In the genomic region with DNA sequence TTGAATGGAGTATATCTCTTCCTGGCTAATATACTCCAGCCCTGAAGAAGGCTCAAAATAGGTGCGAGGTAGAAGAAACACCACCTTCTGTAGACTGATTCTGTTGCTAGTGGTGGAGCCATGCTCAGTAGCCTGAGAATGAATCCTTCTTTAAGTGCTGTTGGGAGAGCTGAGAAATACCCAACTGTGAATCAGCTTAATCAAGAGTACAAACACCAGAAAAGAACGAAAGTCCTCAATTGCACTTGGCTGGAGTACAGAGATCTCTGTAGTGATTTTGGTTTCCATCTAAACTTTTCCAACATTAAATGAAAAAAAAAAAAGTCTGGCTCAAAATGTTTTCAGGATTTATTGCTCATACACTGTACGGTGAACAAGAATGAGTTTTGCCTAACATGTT, we compare ENCODE assay signal across 17 cellular contexts.
"Had no signal": no experiment of that assay in that cellular context is flagged by ENCODE, and none has a peak within 500 bp of the region (broad histone marks: within the 10 kb centered on the region; RNA-seq: fewer than 3 reads in every experiment).

No MANE protein-coding gene starts in this region.

- H3K9ac ChIP-seq: parathyroid adenoma had no signal

- H3K27ac Mint-ChIP-seq: activated naive CD8-positive, alpha-beta T cell treated with anti-CD3 and anti-CD28 coated beads for 36 hours; stimulated activated naive CD8-positive, alpha-beta T cell treated with anti-CD3 and anti-CD28 coated beads, Interleukin-15, amount 100 ng/mL, for 72 hours; T-helper 1 cell treated with Interleukin-12 subunit alpha and Interleukin-12 subunit beta and Interleukin-4 antibody, amounts not matched to agents 30 μg/mL and 1 μg/mL, for 36 hours had no signal

- H3K9me3 ChIP-seq: thoracic aorta had no signal

- H3K4me3 Mint-ChIP-seq: activated naive CD8-positive, alpha-beta T cell treated with anti-CD3 and anti-CD28 coated beads for 36 hours; stimulated activated naive CD8-positive, alpha-beta T cell treated with anti-CD3 and anti-CD28 coated beads, Interleukin-15, amount 100 ng/mL, for 72 hours; T-helper 1 cell treated with Interleukin-12 subunit alpha and Interleukin-12 subunit beta and Interleukin-4 antibody, amounts not matched to agents 30 μg/mL and 1 μg/mL, for 36 hours had no signal

- H3K27ac ChIP-seq: cardiac muscle cell, hepatocyte, parathyroid adenoma, thoracic aorta had no signal

- H3K36me3 Mint-ChIP-seq: activated naive CD8-positive, alpha-beta T cell treated with anti-CD3 and anti-CD28 coated beads for 36 hours had no signal

- H3K27me3 ChIP-seq: cardiac muscle cell, hepatocyte had no signal

- ATAC-seq: stimulated activated naive CD8-positive, alpha-beta T cell treated with anti-CD3 and anti-CD28 coated beads, Interleukin-15, amount 100 ng/mL, for 72 hours had no signal

- DNase-seq: activated CD4-positive, alpha-beta T cell treated with anti-CD3 and anti-CD28 coated beads, Interleukin-2, amount 50 U/mL, for 4 hours; activated CD4-positive, CD25-positive, alpha-beta regulatory T cell; activated gamma-delta T cell treated with Interleukin-2 at 50 U/mL for 16 hours; activated naive CD8-positive, alpha-beta T cell treated with anti-CD3 and anti-CD28 coated beads for 36 hours; activated T-cell treated with anti-CD3 and anti-CD28 coated beads, Interleukin-2, amount 50 U/mL, for 48 hours; aorta; kidney glomerular epithelial cell; retina; stimulated activated CD4-positive, alpha-beta T cell treated with anti-CD3 and anti-CD28 coated beads, Interleukin-15, amount 100 ng/mL, for 24 hours; stimulated activated CD4-positive, alpha-beta T cell treated with anti-CD3 and anti-CD28 coated beads, Interleukin-4, amount 100 ng/mL, for 4 hours; stimulated activated naive CD8-positive, alpha-beta T cell treated with anti-CD3 and anti-CD28 coated beads, Interleukin-15, amount 100 ng/mL, for 72 hours had no signal

- H3K4me2 ChIP-seq: hepatocyte had no signal

- H3K79me2 ChIP-seq: hepatocyte, parathyroid adenoma had no signal

- H3K27me3 Mint-ChIP-seq: activated naive CD8-positive, alpha-beta T cell treated with anti-CD3 and anti-CD28 coated beads for 36 hours; stimulated activated naive CD8-positive, alpha-beta T cell treated with anti-CD3 and anti-CD28 coated beads, Interleukin-15, amount 100 ng/mL, for 72 hours had no signal

- H3K4me1 ChIP-seq: parathyroid adenoma had no signal

- H2AFZ ChIP-seq: hepatocyte, parathyroid adenoma had no signal

- H3K36me3 ChIP-seq: cardiac muscle cell, thoracic aorta had no signal

- H3K4me1 Mint-ChIP-seq: activated naive CD8-positive, alpha-beta T cell treated with anti-CD3 and anti-CD28 coated beads for 36 hours; stimulated activated naive CD8-positive, alpha-beta T cell treated with anti-CD3 and anti-CD28 coated beads, Interleukin-15, amount 100 ng/mL, for 72 hours had no signal

- FAIRE-seq: colon had no signal

- H3K4me3 ChIP-seq: cardiac muscle cell, hepatocyte, thoracic aorta had no signal
